In genomic region chr14:24145700-24146621, GRCh38 we compare ENCODE assay signal across 1 cellular context.
TF ChIP-seq lines count a peak whose summit lies in the region.

Gene PSME2 (minus strand): TSS chr14:24146610. CDS start chr14:24146581, 29 bp downstream.

TF ChIP-seq in WTC11, 78 proteins besides CTCF, POLR2A, EP300 and RAD21 (continued from another document):
- TF ChIP-seq, protein P1, sequence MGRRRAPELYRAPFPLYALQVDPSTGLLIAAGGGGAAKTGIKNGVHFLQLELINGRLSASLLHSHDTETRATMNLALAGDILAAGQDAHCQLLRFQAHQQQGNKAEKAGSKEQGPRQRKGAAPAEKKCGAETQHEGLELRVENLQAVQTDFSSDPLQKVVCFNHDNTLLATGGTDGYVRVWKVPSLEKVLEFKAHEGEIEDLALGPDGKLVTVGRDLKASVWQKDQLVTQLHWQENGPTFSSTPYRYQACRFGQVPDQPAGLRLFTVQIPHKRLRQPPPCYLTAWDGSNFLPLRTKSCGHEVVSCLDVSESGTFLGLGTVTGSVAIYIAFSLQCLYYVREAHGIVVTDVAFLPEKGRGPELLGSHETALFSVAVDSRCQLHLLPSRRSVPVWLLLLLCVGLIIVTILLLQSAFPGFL (CRISPR knock-in tag; IDR thresholded peaks at IDR 0.05; ENCODE audit: borderline replicate concordance) = peak; percentile 29; the same call in 1 of the 2 replicates
- TF ChIP-seq TEAD4 (CRISPR knock-in tag; IDR thresholded peaks at IDR 0.05) (no peak), FOXK1 (CRISPR knock-in tag; IDR thresholded peaks at IDR 0.05) (no peak), TP53 (CRISPR knock-in tag; IDR thresholded peaks at IDR 0.05) (no peak)
- TF ChIP-seq, protein P2, sequence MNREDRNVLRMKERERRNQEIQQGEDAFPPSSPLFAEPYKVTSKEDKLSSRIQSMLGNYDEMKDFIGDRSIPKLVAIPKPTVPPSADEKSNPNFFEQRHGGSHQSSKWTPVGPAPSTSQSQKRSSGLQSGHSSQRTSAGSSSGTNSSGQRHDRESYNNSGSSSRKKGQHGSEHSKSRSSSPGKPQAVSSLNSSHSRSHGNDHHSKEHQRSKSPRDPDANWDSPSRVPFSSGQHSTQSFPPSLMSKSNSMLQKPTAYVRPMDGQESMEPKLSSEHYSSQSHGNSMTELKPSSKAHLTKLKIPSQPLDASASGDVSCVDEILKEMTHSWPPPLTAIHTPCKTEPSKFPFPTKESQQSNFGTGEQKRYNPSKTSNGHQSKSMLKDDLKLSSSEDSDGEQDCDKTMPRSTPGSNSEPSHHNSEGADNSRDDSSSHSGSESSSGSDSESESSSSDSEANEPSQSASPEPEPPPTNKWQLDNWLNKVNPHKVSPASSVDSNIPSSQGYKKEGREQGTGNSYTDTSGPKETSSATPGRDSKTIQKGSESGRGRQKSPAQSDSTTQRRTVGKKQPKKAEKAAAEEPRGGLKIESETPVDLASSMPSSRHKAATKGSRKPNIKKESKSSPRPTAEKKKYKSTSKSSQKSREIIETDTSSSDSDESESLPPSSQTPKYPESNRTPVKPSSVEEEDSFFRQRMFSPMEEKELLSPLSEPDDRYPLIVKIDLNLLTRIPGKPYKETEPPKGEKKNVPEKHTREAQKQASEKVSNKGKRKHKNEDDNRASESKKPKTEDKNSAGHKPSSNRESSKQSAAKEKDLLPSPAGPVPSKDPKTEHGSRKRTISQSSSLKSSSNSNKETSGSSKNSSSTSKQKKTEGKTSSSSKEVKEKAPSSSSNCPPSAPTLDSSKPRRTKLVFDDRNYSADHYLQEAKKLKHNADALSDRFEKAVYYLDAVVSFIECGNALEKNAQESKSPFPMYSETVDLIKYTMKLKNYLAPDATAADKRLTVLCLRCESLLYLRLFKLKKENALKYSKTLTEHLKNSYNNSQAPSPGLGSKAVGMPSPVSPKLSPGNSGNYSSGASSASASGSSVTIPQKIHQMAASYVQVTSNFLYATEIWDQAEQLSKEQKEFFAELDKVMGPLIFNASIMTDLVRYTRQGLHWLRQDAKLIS (CRISPR knock-in tag; IDR thresholded peaks at IDR 0.05; ENCODE audit: borderline replicate concordance) = no peak
- TF ChIP-seq, protein P3, sequence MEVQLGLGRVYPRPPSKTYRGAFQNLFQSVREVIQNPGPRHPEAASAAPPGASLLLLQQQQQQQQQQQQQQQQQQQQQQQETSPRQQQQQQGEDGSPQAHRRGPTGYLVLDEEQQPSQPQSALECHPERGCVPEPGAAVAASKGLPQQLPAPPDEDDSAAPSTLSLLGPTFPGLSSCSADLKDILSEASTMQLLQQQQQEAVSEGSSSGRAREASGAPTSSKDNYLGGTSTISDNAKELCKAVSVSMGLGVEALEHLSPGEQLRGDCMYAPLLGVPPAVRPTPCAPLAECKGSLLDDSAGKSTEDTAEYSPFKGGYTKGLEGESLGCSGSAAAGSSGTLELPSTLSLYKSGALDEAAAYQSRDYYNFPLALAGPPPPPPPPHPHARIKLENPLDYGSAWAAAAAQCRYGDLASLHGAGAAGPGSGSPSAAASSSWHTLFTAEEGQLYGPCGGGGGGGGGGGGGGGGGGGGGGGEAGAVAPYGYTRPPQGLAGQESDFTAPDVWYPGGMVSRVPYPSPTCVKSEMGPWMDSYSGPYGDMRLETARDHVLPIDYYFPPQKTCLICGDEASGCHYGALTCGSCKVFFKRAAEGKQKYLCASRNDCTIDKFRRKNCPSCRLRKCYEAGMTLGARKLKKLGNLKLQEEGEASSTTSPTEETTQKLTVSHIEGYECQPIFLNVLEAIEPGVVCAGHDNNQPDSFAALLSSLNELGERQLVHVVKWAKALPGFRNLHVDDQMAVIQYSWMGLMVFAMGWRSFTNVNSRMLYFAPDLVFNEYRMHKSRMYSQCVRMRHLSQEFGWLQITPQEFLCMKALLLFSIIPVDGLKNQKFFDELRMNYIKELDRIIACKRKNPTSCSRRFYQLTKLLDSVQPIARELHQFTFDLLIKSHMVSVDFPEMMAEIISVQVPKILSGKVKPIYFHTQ (CRISPR knock-in tag; IDR thresholded peaks at IDR 0.05) = no peak
- TF ChIP-seq, protein P4, sequence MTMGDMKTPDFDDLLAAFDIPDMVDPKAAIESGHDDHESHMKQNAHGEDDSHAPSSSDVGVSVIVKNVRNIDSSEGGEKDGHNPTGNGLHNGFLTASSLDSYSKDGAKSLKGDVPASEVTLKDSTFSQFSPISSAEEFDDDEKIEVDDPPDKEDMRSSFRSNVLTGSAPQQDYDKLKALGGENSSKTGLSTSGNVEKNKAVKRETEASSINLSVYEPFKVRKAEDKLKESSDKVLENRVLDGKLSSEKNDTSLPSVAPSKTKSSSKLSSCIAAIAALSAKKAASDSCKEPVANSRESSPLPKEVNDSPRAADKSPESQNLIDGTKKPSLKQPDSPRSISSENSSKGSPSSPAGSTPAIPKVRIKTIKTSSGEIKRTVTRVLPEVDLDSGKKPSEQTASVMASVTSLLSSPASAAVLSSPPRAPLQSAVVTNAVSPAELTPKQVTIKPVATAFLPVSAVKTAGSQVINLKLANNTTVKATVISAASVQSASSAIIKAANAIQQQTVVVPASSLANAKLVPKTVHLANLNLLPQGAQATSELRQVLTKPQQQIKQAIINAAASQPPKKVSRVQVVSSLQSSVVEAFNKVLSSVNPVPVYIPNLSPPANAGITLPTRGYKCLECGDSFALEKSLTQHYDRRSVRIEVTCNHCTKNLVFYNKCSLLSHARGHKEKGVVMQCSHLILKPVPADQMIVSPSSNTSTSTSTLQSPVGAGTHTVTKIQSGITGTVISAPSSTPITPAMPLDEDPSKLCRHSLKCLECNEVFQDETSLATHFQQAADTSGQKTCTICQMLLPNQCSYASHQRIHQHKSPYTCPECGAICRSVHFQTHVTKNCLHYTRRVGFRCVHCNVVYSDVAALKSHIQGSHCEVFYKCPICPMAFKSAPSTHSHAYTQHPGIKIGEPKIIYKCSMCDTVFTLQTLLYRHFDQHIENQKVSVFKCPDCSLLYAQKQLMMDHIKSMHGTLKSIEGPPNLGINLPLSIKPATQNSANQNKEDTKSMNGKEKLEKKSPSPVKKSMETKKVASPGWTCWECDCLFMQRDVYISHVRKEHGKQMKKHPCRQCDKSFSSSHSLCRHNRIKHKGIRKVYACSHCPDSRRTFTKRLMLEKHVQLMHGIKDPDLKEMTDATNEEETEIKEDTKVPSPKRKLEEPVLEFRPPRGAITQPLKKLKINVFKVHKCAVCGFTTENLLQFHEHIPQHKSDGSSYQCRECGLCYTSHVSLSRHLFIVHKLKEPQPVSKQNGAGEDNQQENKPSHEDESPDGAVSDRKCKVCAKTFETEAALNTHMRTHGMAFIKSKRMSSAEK (CRISPR knock-in tag; IDR thresholded peaks at IDR 0.05; ENCODE audit: borderline replicate concordance) = no peak
- TF ChIP-seq, protein P5, sequence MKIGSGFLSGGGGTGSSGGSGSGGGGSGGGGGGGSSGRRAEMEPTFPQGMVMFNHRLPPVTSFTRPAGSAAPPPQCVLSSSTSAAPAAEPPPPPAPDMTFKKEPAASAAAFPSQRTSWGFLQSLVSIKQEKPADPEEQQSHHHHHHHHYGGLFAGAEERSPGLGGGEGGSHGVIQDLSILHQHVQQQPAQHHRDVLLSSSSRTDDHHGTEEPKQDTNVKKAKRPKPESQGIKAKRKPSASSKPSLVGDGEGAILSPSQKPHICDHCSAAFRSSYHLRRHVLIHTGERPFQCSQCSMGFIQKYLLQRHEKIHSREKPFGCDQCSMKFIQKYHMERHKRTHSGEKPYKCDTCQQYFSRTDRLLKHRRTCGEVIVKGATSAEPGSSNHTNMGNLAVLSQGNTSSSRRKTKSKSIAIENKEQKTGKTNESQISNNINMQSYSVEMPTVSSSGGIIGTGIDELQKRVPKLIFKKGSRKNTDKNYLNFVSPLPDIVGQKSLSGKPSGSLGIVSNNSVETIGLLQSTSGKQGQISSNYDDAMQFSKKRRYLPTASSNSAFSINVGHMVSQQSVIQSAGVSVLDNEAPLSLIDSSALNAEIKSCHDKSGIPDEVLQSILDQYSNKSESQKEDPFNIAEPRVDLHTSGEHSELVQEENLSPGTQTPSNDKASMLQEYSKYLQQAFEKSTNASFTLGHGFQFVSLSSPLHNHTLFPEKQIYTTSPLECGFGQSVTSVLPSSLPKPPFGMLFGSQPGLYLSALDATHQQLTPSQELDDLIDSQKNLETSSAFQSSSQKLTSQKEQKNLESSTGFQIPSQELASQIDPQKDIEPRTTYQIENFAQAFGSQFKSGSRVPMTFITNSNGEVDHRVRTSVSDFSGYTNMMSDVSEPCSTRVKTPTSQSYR (CRISPR knock-in tag; IDR thresholded peaks at IDR 0.05) = no peak
